9 cellular contexts compared by ENCODE assay signal in the genomic region with DNA sequence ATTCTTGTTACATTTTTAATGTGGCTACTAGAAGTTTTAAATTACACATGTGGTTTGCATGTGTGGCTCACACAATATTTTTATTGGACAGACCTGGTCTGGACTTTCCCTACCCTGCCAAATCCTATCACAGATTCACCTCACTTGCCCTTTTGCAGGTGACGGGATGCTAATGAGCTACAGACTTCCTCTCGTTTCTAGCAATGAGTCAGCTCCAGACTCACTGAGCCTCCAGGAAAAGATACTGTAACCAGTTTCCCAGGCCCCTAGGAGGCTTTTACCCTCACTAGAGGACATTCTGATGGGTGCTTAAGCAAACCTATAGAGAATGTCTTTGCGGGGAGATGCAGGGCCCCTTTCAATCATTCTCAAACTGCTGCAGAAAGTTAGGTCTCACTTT.
DNase-seq lines count a peak whose midpoint lies in the region; ATAC-seq and TF ChIP-seq lines count a peak whose summit lies in the region.
"Had no signal": no experiment of that assay in that cellular context is flagged by ENCODE, and none has a peak within 500 bp of the region (broad histone marks: within the 10 kb centered on the region; RNA-seq: fewer than 3 reads in every experiment).

No MANE protein-coding gene starts in this region.

- H3K79me1 ChIP-seq in H9 (ENCODE audit: insufficient read depth, low read depth, low read length, poor library complexity, severe bottlenecking), result no peaks in the 10 kb centered on the region

- no peaks in the 10 kb centered on the region for H3K9me3 ChIP-seq in H9 (ENCODE audit: control insufficient read depth, low read depth, low read length)

- WGBS in H9 (ENCODE audit: extremely low coverage, insufficient read length, low lambda C conversion rate), result no CpG with 5 or more reads among the region's 3 CpGs

- no peaks in the 10 kb centered on the region for H3K4me1 ChIP-seq in H9 (ENCODE audit: insufficient read depth, low read length)

- no peak overlapping the region for H3K4me2 ChIP-seq in H9 (ENCODE audit: insufficient read depth, insufficient read length, low read length)

- no peak overlapping the region for H3T11ph ChIP-seq in H9 (ENCODE audit: low read length)

- H4K8ac ChIP-seq in H9 (replicated peaks; ENCODE audit: insufficient read length, low read depth, low read length), result no peak overlapping the region

- H4K20me1 ChIP-seq in H9 (ENCODE audit: control insufficient read depth, insufficient read depth, insufficient read length), result no peaks in the 10 kb centered on the region

- H3K36me3 Mint-ChIP-seq in H9 (ENCODE audit: insufficient read depth in 1 of 3, low read depth in 3 of 3), result no peaks in the 10 kb centered on the region

- no peak overlapping the region for H2BK15ac ChIP-seq in H9 (ENCODE audit: low read depth, low read length)

- H3K18ac ChIP-seq in H9 (ENCODE audit: insufficient read length, low read depth, low read length), result no peak overlapping the region

- H3K27me3 Mint-ChIP-seq in H9 (ENCODE audit: low read depth), result no peaks in the 10 kb centered on the region

- no peak overlapping the region for H3K4ac ChIP-seq in H9 (ENCODE audit: low read depth, low read length)

- H3K56ac ChIP-seq in H9 (ENCODE audit: insufficient read length, low read depth, low read length), result no peak overlapping the region

- H3K4me1 Mint-ChIP-seq in H9, result no peaks in the 10 kb centered on the region; a peak in 1 of 4 replicates

- H3K79me2 ChIP-seq in H9 (ENCODE audit: insufficient read depth, low read length), result no peaks in the 10 kb centered on the region

- H2BK12ac ChIP-seq in H9 (ENCODE audit: insufficient read length, low read depth, low read length), result no peak overlapping the region

- H2BK5ac ChIP-seq in H9 (ENCODE audit: insufficient read length, low read length), result no peak overlapping the region

- H3K14ac ChIP-seq in H9 (ENCODE audit: insufficient read depth, low read length), result no peak overlapping the region

- no peak overlapping the region for H2AK5ac ChIP-seq in H9 (ENCODE audit: insufficient read length, low read length)

- no peak overlapping the region for H3K23ac ChIP-seq in H9 (ENCODE audit: insufficient read length, low read depth, low read length)

- TF ChIP-seq CTCF in H9 (conservative IDR thresholded peaks at IDR 0.05), result no peak

- no peaks in the 10 kb centered on the region for H3K27me3 ChIP-seq in H9 (ENCODE audit: insufficient read depth, low read length)

- H2BK20ac ChIP-seq in H9 (ENCODE audit: low read depth, low read length, poor library complexity, severe bottlenecking), result no peak overlapping the region

- ATAC-seq in GM18517 (IDR thresholded peaks at IDR 0.05; ENCODE audit: unreplicated experiment) (peak; percentile 88), GM21825 (IDR thresholded peaks at IDR 0.05; ENCODE audit: unreplicated experiment) (peak; percentile 91)

- H3K27ac ChIP-seq in H9 (ENCODE audit: insufficient read length, low read depth, low read length), result no peak overlapping the region

- DNase-seq in NCI-H2196 (lab: John Stamatoyannopoulos, UW; ENCODE audit: unreplicated experiment) (peak; percentile 64), kidney tubule cell (ENCODE audit: low spot score) (peak; percentile 86), H9 (no peak), DMS114 treated with DMSO at 0.1 percent for 48 hours (lab: John Stamatoyannopoulos, UW; ENCODE audit: unreplicated experiment) (no peak), NCI-H187 (lab: John Stamatoyannopoulos, UW) (no peak)
- DNase-seq in activated effector memory CD4-positive, alpha-beta T cell treated with anti-CD3 and anti-CD28 coated beads, Interleukin-2, amount 50 U/mL, for 16 hours, result no peak
- DNase-seq: left cardiac atrium had no signal

- H3K4me3 Mint-ChIP-seq in H9, result no peak overlapping the region

- H3K9ac ChIP-seq in H9 (ENCODE audit: extremely low read depth, insufficient read length, low read length), result no peak overlapping the region

- H2AFZ ChIP-seq in H9 (ENCODE audit: low read length), result no peak overlapping the region

- H2BK120ac ChIP-seq in H9 (ENCODE audit: low read depth, low read length, poor library complexity, severe bottlenecking), result no peak overlapping the region

- no peaks in the 10 kb centered on the region for H3K9me3 Mint-ChIP-seq in H9

- H3K27ac Mint-ChIP-seq in H9, result no peak overlapping the region; a peak in 1 of 7 replicates

- no peak overlapping the region for H4K91ac ChIP-seq in H9 (ENCODE audit: insufficient read length, low read depth, low read length)

- H3K23me2 ChIP-seq in H9 (ENCODE audit: insufficient read length, low read depth, low read length, poor library complexity, severe bottlenecking), result no peaks in the 10 kb centered on the region

- no peak overlapping the region for H4K5ac ChIP-seq in H9 (ENCODE audit: insufficient read length, low read depth, low read length)

Comparison
In these comparisons a context has a peak if more than half of its experiments do, and no peak if none do; other contexts are left out.
1. DNase-seq: peak in NCI-H2196 (single experiment) and kidney tubule cell (single experiment); none in H9 (single experiment), activated effector memory CD4-positive, alpha-beta T cell treated with anti-CD3 and anti-CD28 coated beads, Interleukin-2, amount 50 U/mL, for 16 hours (single experiment), DMS114 treated with DMSO at 0.1 percent for 48 hours (single experiment) and NCI-H187 (0 of 2).